ENCODE assay signal across 27 cellular contexts in the genomic region with DNA sequence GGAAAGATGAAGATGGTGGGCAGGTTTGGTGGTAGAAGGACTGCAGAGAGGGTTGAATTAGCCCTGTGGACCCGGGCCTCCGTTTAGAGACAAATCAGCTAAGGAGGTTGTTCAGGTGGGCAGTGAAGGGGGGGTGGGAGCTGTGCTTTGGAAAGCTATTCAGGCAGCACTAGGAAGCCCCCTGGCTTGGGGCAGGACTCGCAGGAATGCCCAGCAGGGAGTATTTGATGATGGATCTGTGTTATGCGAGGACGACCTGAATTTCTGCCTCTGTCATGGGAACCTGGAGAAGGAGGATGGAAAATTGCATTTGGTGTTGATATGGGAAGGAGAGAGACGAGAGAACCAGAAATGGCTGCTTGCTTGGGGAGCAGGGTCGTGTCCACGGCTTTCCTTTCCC. TPM values are rescaled to one million over a fixed set of nuclear protein-coding genes. Genes with fewer than 3 reads are reported as not detected.
DNase-seq lines count a peak whose midpoint lies in the region; ATAC-seq, FAIRE-seq and TF ChIP-seq lines count a peak whose summit lies in the region.
"Had no signal": no experiment of that assay in that cellular context is flagged by ENCODE, and none has a peak within 500 bp of the region (broad histone marks: within the 10 kb centered on the region; RNA-seq: fewer than 3 reads in every experiment).

No MANE protein-coding gene starts in this region.

- no peak overlapping the region for H3K4ac ChIP-seq in H1 (replicated peaks; ENCODE audit: insufficient read length, low read depth, low read length)

- no peak overlapping the region for H2BK15ac ChIP-seq in H1 (ENCODE audit: low read length)

- no peak overlapping the region for H2BK5ac ChIP-seq in H1 (ENCODE audit: low read depth, low read length)

- H4K8ac ChIP-seq in H1 (ENCODE audit: extremely low read depth, insufficient read depth, low read length) = no peak overlapping the region

- H3K9me3 Mint-ChIP-seq in stimulated activated effector memory CD8-positive, alpha-beta T cell treated with anti-CD3 and anti-CD28 coated beads, Interleukin-12 subunit alpha, Interleukin-12 subunit beta, amount 100 ng/mL, for 72 hours = no peaks in the 10 kb centered on the region
- H3K9me3 Mint-ChIP-seq: CD4-positive, alpha-beta memory T cell had no signal

- H3K23ac ChIP-seq in H1 (ENCODE audit: insufficient read length) = no peak overlapping the region

- no peak for TF ChIP-seq RAD21 in H1 (IDR thresholded peaks at IDR 0.05 in 1 of 2, conservative IDR thresholded peaks at IDR 0.05 in 1 of 2; ENCODE audit: low read depth in 2 of 2, low read length in 2 of 2)

- WGBS in H1 (ENCODE audit: extremely low coverage in 1 of 2, insufficient coverage in 1 of 2, insufficient read length in 1 of 2, insufficient replicate concordance in 2 of 2, low coverage in 1 of 2, low lambda C conversion rate in 2 of 2, missing lambda C conversion rate in 1 of 2), 2 experiments = 81% methylated on average over 7 of the region's 8 CpGs; no CpG with 5 or more reads in 1 of the 2 experiments

- H2AFZ ChIP-seq in H1 (ENCODE audit: low read length) = peak overlapping the region; percentile 71; the same call in 1 of the 2 replicates

- H3K9me3 ChIP-seq in H1 (ENCODE audit: insufficient read depth in 2 of 2, low read depth in 1 of 2, low read length in 1 of 2) = no peaks in the 10 kb centered on the region
- H3K9me3 ChIP-seq: A549 had no signal

- DNase-seq in activated CD8-positive, alpha-beta memory T cell treated with anti-CD3 and anti-CD28 coated beads, Interleukin-2, amount 50 U/mL, for 48 hours = peak; percentile 22
- DNase-seq in activated CD8-positive, alpha-beta memory T cell treated with anti-CD3 and anti-CD28 coated beads, Interleukin-2, amount 50 U/mL, for 4 hours = no peak
- no peak for DNase-seq in H1 (ENCODE audit: low read depth in 1 of 2, low spot score in 2 of 2)
- DNase-seq in islet precursor cell = peak; percentile 34
- DNase-seq in stimulated activated effector memory CD8-positive, alpha-beta T cell treated with anti-CD3 and anti-CD28 coated beads, Interleukin-12 subunit alpha, Interleukin-12 subunit beta, amount 100 ng/mL, for 72 hours (ENCODE audit: low spot score in 2 of 2) = peak in 1 of 2 donors; percentile 12
- no peak for DNase-seq in T1000 (lab: John Stamatoyannopoulos, UW)
- DNase-seq: 8988T; ACHN; AML-193; C1 segment of cervical spinal cord; Calu3; CD4-positive, alpha-beta memory T cell; COR-L47; DMS53; DMS79 treated with DMSO at 0.1 percent for 48 hours; GF-D8; GOT3; H7; HCEC 1CT had no signal

- H3K14ac ChIP-seq in H1 (ENCODE audit: insufficient read length) = no peak overlapping the region

- no peak overlapping the region for H3K56ac ChIP-seq in H1 (replicated peaks; ENCODE audit: insufficient read length, low read depth, low read length)

- H3K4me1 Mint-ChIP-seq in stimulated activated effector memory CD8-positive, alpha-beta T cell treated with anti-CD3 and anti-CD28 coated beads, Interleukin-12 subunit alpha, Interleukin-12 subunit beta, amount 100 ng/mL, for 72 hours = no peaks in the 10 kb centered on the region
- H3K4me1 Mint-ChIP-seq: CD4-positive, alpha-beta memory T cell had no signal

- no peak for FAIRE-seq in H1 (lab: Jason Lieb, UNC)
- FAIRE-seq: A549, GM12891, GM18507 had no signal

- H3K79me2 ChIP-seq in H1 (ENCODE audit: control insufficient read depth in 1 of 2, insufficient read depth in 2 of 2, low read length in 2 of 2) = no peaks in the 10 kb centered on the region

- H3K36me3 Mint-ChIP-seq in stimulated activated effector memory CD8-positive, alpha-beta T cell treated with anti-CD3 and anti-CD28 coated beads, Interleukin-12 subunit alpha, Interleukin-12 subunit beta, amount 100 ng/mL, for 72 hours = no peaks in the 10 kb centered on the region
- H3K36me3 Mint-ChIP-seq: CD4-positive, alpha-beta memory T cell had no signal

- no peaks in the 10 kb centered on the region for H4K20me1 ChIP-seq in H1 (replicated peaks in 1 of 2; ENCODE audit: control insufficient read depth in 1 of 2, insufficient read depth in 2 of 2, low read length in 2 of 2)

- H3K36me3 ChIP-seq in H1 (ENCODE audit: control insufficient read depth in 2 of 4, insufficient read depth in 4 of 4, low read length in 3 of 4) = no peaks in the 10 kb centered on the region

- no peak overlapping the region for H2BK12ac ChIP-seq in H1 (ENCODE audit: low read depth, low read length)

- no peak for TF ChIP-seq CTCF in H1 (IDR thresholded peaks at IDR 0.05; ENCODE audit: control extremely low read depth in 1 of 3, insufficient read depth in 1 of 3, low read depth in 1 of 3, low read length in 3 of 3)

- H3K4me2 ChIP-seq in H1 (ENCODE audit: insufficient read depth in 1 of 2, low read depth in 2 of 2, low read length in 2 of 2) = no peak overlapping the region
- H3K4me2 ChIP-seq: A549 had no signal

- H3K23me2 ChIP-seq in H1 (ENCODE audit: low read depth, low read length) = no peaks in the 10 kb centered on the region

- H3K27ac Mint-ChIP-seq in stimulated activated effector memory CD8-positive, alpha-beta T cell treated with anti-CD3 and anti-CD28 coated beads, Interleukin-12 subunit alpha, Interleukin-12 subunit beta, amount 100 ng/mL, for 72 hours = peak overlapping the region; percentile 2
- H3K27ac Mint-ChIP-seq: CD4-positive, alpha-beta memory T cell had no signal

- H3K4me3 Mint-ChIP-seq in stimulated activated effector memory CD8-positive, alpha-beta T cell treated with anti-CD3 and anti-CD28 coated beads, Interleukin-12 subunit alpha, Interleukin-12 subunit beta, amount 100 ng/mL, for 72 hours = no peak overlapping the region
- H3K4me3 Mint-ChIP-seq: CD4-positive, alpha-beta memory T cell had no signal

- no peak overlapping the region for H2BK120ac ChIP-seq in H1 (replicated peaks; ENCODE audit: low read depth, low read length)

- ATAC-seq in stimulated activated effector memory CD8-positive, alpha-beta T cell treated with anti-CD3 and anti-CD28 coated beads, Interleukin-12 subunit alpha, Interleukin-12 subunit beta, amount 100 ng/mL, for 72 hours = no peak
- ATAC-seq in HG03520 (IDR thresholded peaks at IDR 0.05; ENCODE audit: unreplicated experiment) = no peak
- no peak for ATAC-seq in HG03354 (IDR thresholded peaks at IDR 0.05; ENCODE audit: poor library complexity, severe bottlenecking, unreplicated experiment)

- no peak overlapping the region for H3K27ac ChIP-seq in H1 (ENCODE audit: low read depth, low read length)
- H3K27ac ChIP-seq: A549 had no signal

- H2BK20ac ChIP-seq in H1 (ENCODE audit: low read length) = no peak overlapping the region

- H3K18ac ChIP-seq in H1 (ENCODE audit: extremely low read depth, low read length) = no peak overlapping the region

- H4K91ac ChIP-seq in H1 (replicated peaks; ENCODE audit: insufficient read length, low read length) = no peak overlapping the region

- TF ChIP-seq EP300 in H1 (IDR thresholded peaks at IDR 0.05; ENCODE audit: borderline replicate concordance in 1 of 2, low read depth in 2 of 2, low read length in 2 of 2) = no peak

- no peaks in the 10 kb centered on the region for H3K27me3 ChIP-seq in H1 (replicated peaks in 1 of 4; ENCODE audit: control insufficient read depth in 3 of 4, extremely low read depth in 1 of 4, insufficient read depth in 3 of 4, low read length in 3 of 4)

- H2AK5ac ChIP-seq in H1 (ENCODE audit: low read depth, low read length) = no peak overlapping the region

- CTCF ChIA-PET in H1 (lab: Charles Lee; ENCODE audit: partially characterized antibody) = interaction anchor here (0.6 to 3.3 kb wide), 8 partner anchors 9 to 211 kb away, joined by 3 to 32 read pairs (median 6); partner anchors contain the start of gene PIK3R5

- H3K4me1 ChIP-seq in H1 (replicated peaks in 1 of 4; ENCODE audit: control insufficient read depth in 3 of 4, insufficient read depth in 4 of 4, low read length in 3 of 4) = 0 out of 7 replicates have a peak, but pooled peaks cover 0 to 2% (median 0%) of the 10 kb centered on the region in 4 experiments
- H3K4me1 ChIP-seq: A549 had no signal

- no peaks in the 10 kb centered on the region for H3K79me1 ChIP-seq in H1 (ENCODE audit: low read depth, low read length)

- H3K9ac ChIP-seq in H1 (replicated peaks in 1 of 4; ENCODE audit: extremely low read depth in 1 of 4, low read depth in 3 of 4, low read length in 3 of 4) = no peak overlapping the region; a peak in 1 of 7 replicates

- no peak overlapping the region for H3K4me3 ChIP-seq in H1 (ENCODE audit: extremely low read depth in 1 of 4, insufficient read depth in 2 of 4, low read depth in 3 of 4, low read length in 4 of 4)
- H3K4me3 ChIP-seq: A549 had no signal

- TF ChIP-seq POLR2A in H1 (IDR thresholded peaks at IDR 0.05; ENCODE audit: control extremely low read depth in 1 of 2, low read depth in 2 of 2, low read length in 2 of 2) = no peak

- H4K5ac ChIP-seq in H1 (ENCODE audit: insufficient read length, low read depth, low read length) = no peak overlapping the region

- POLR2A ChIA-PET in H1 (lab: Charles Lee; ENCODE audit: partially characterized antibody) = interaction anchor here (1.0 kb wide), 1 partner anchor 372 kb away, joined by 4 read pairs; the partner anchor contains the start of gene RPL26

RNA-seq across cellular contexts. Expression of gene SPDYE4, which starts 3.5 kb away (rescaled TPM):
- total RNA-seq in H1 (2021; fragmentation: NEBNext Ultra II Directional; extraction: Animal tissue kit (Norgen Biotek cat#: 25700)) = not detected in 2 replicates
- not detected in 2 replicates for polyA plus RNA-seq in H1 (2011; rRNA removed)
- polyA plus RNA-seq in H1 (2011; cell fraction: cytosol; rRNA removed) = not detected
- polyA plus RNA-seq in H1 (2011; cell fraction: nucleus; rRNA removed) = not detected
- not detected in 4 replicates for polyA plus RNA-seq in H1 (2012, experiment 1 of 2)
- not detected for polyA plus RNA-seq in H1 (2012, experiment 2 of 2)
- polyA plus RNA-seq in H1 (2013, experiment 1 of 2) = not detected
- polyA plus RNA-seq in H1 (2013, experiment 2 of 2) = not detected
- not detected in 2 replicates for polyA minus RNA-seq in H1 (2011; rRNA and poly(A)+ RNA removed)
- polyA minus RNA-seq in H1 (2011; cell fraction: cytosol; rRNA and poly(A)+ RNA removed) = not detected
- not detected for polyA minus RNA-seq in H1 (2011; cell fraction: nucleus; rRNA and poly(A)+ RNA removed)
- total RNA-seq: Calu3; CD4-positive, alpha-beta memory T cell; Daoy; G401; H7 had no signal
- polyA plus RNA-seq: A549; BJ; CD4-positive, alpha-beta memory T cell had no signal

RNA-seq across cellular contexts. Expression of gene CCDC42, which starts 10.3 kb away (rescaled TPM):
- not detected in 2 replicates for total RNA-seq in H1 (2021; fragmentation: NEBNext Ultra II Directional; extraction: Animal tissue kit (Norgen Biotek cat#: 25700))
- not detected in 2 replicates for polyA plus RNA-seq in H1 (2011; rRNA removed)
- polyA plus RNA-seq in H1 (2011; cell fraction: cytosol; rRNA removed) = not detected
- polyA plus RNA-seq in H1 (2011; cell fraction: nucleus; rRNA removed) = not detected
- polyA plus RNA-seq in H1 (2012, experiment 1 of 2) = not detected in 4 replicates
- not detected for polyA plus RNA-seq in H1 (2012, experiment 2 of 2)
- not detected for polyA plus RNA-seq in H1 (2013, experiment 1 of 2)
- polyA plus RNA-seq in H1 (2013, experiment 2 of 2) = not detected
- not detected in 2 replicates for polyA minus RNA-seq in H1 (2011; rRNA and poly(A)+ RNA removed)
- not detected for polyA minus RNA-seq in H1 (2011; cell fraction: cytosol; rRNA and poly(A)+ RNA removed)
- polyA minus RNA-seq in H1 (2011; cell fraction: nucleus; rRNA and poly(A)+ RNA removed) = not detected
- total RNA-seq: Calu3, Daoy, G401, H7 had no signal
- polyA plus RNA-seq: A549; BJ; CD4-positive, alpha-beta memory T cell had no signal

RNA-seq across cellular contexts. Expression of gene MFSD6L, which starts 44.3 kb away (rescaled TPM):
- total RNA-seq in H1 (2021; fragmentation: NEBNext Ultra II Directional; extraction: Animal tissue kit (Norgen Biotek cat#: 25700)) = 2.6 and 2.8 TPM in 2 replicates
- polyA plus RNA-seq in H1 (2011; rRNA removed) = 2.7 and 3.5 TPM in 2 replicates
- 3.2 TPM for polyA plus RNA-seq in H1 (2011; cell fraction: cytosol; rRNA removed)
- polyA plus RNA-seq in H1 (2011; cell fraction: nucleus; rRNA removed) = 3.5 TPM
- polyA plus RNA-seq in H1 (2012, experiment 1 of 2) = 1.8 to 3.3 TPM (median 3.0 TPM) in 4 replicates
- 2.3 TPM for polyA plus RNA-seq in H1 (2012, experiment 2 of 2)
- 2.5 TPM for polyA plus RNA-seq in H1 (2013, experiment 1 of 2)
- polyA plus RNA-seq in H1 (2013, experiment 2 of 2) = 2.2 TPM
- 2.8 and 3.6 TPM in 2 replicates for polyA minus RNA-seq in H1 (2011; rRNA and poly(A)+ RNA removed)
- 2.3 TPM for polyA minus RNA-seq in H1 (2011; cell fraction: cytosol; rRNA and poly(A)+ RNA removed)
- polyA minus RNA-seq in H1 (2011; cell fraction: nucleus; rRNA and poly(A)+ RNA removed) = 4.0 TPM
- total RNA-seq: CD4-positive, alpha-beta memory T cell; Daoy; G401; H7 had no signal
- polyA plus RNA-seq: A549, BJ had no signal

Comparison
In these comparisons a context has a peak if more than half of its experiments do, and no peak if none do; other contexts are left out.
1. DNase-seq: peak in activated CD8-positive, alpha-beta memory T cell treated with anti-CD3 and anti-CD28 coated beads, Interleukin-2, amount 50 U/mL, for 48 hours (single experiment) and islet precursor cell (single experiment); none in activated CD8-positive, alpha-beta memory T cell treated with anti-CD3 and anti-CD28 coated beads, Interleukin-2, amount 50 U/mL, for 4 hours (single experiment), H1 (0 of 2) and T1000 (single experiment).